Comparison of ENCODE assay signal across 23 cellular contexts in genomic region chr4:47747846-47748494, GRCh38.
"Had no signal": no experiment of that assay in that cellular context is flagged by ENCODE, and none has a peak within 500 bp of the region (broad histone marks: within the 10 kb centered on the region; RNA-seq: fewer than 3 reads in every experiment).

No MANE protein-coding gene starts in this region.

- ATAC-seq: esophagus mucosa; gastrocnemius medialis; left colon; natural killer cell; psoas muscle; right lobe of liver; stimulated activated naive B cell treated with anti-CD40 and anti-IgM and Interleukin-4, amounts not matched to agents 10 μg/mL and 1 μg/mL and 100 μg/mL, for 72 hours had no signal

- DNase-seq: cortex of kidney; gastrocnemius medialis; head of caudate nucleus; hippocampal formation; left colon; natural killer cell; occipital lobe; ovary; posterior cingulate gyrus; psoas muscle; right lobe of liver; small intestine; stimulated activated CD4-positive, alpha-beta T cell treated with anti-CD3 and anti-CD28 coated beads, Interleukin-15, amount 100 ng/mL, for 24 hours; stimulated activated CD4-positive, alpha-beta T cell treated with anti-CD3 and anti-CD28 coated beads, Interleukin-2, amount 100 ng/mL, for 48 hours; stimulated activated naive B cell treated with anti-CD40 and anti-IgM and Interleukin-4, amounts not matched to agents 10 μg/mL and 1 μg/mL and 100 μg/mL, for 72 hours; upper lobe of left lung had no signal

- H3K4me1 ChIP-seq: gastrocnemius medialis, psoas muscle, right lobe of liver, tibial nerve, upper lobe of left lung had no signal

- H3K9me3 ChIP-seq: gastrocnemius medialis, ovary, right lobe of liver, thoracic aorta had no signal

- H3K27me3 ChIP-seq: gastrocnemius medialis, ovary, right lobe of liver, tibial nerve, upper lobe of left lung had no signal

- H3K36me3 Mint-ChIP-seq: memory B cell; stimulated activated naive B cell treated with anti-CD40 and anti-IgM and Interleukin-4, amounts not matched to agents 10 μg/mL and 1 μg/mL and 100 μg/mL, for 72 hours had no signal

- H3K4me1 Mint-ChIP-seq: memory B cell; natural killer cell; stimulated activated naive B cell treated with anti-CD40 and anti-IgM and Interleukin-4, amounts not matched to agents 10 μg/mL and 1 μg/mL and 100 μg/mL, for 72 hours had no signal

- H3K27ac ChIP-seq: epithelial cell of prostate, gastrocnemius medialis, ovary, psoas muscle, right lobe of liver, thoracic aorta, tibial nerve, upper lobe of left lung had no signal

- H3K4me3 Mint-ChIP-seq: memory B cell; natural killer cell; stimulated activated naive B cell treated with anti-CD40 and anti-IgM and Interleukin-4, amounts not matched to agents 10 μg/mL and 1 μg/mL and 100 μg/mL, for 72 hours; stimulated activated naive CD8-positive, alpha-beta T cell treated with anti-CD3 and anti-CD28 coated beads, Interleukin-15, Interleukin-2, amounts not matched to agents 100 ng/mL and 50 ng/mL, for 24 hours had no signal

- H3K27ac Mint-ChIP-seq: memory B cell; natural killer cell; stimulated activated naive B cell treated with anti-CD40 and anti-IgM and Interleukin-4, amounts not matched to agents 10 μg/mL and 1 μg/mL and 100 μg/mL, for 72 hours; stimulated activated naive CD8-positive, alpha-beta T cell treated with anti-CD3 and anti-CD28 coated beads, Interleukin-15, Interleukin-2, amounts not matched to agents 100 ng/mL and 50 ng/mL, for 24 hours had no signal

- H3K36me3 ChIP-seq: gastrocnemius medialis, ovary, right lobe of liver, thoracic aorta, tibial nerve, upper lobe of left lung had no signal

- H3K4me3 ChIP-seq: gastrocnemius medialis, lung, ovary, psoas muscle, right lobe of liver, thoracic aorta, tibial nerve, upper lobe of left lung had no signal
